10 cellular contexts compared by ENCODE assay signal in the genomic region with DNA sequence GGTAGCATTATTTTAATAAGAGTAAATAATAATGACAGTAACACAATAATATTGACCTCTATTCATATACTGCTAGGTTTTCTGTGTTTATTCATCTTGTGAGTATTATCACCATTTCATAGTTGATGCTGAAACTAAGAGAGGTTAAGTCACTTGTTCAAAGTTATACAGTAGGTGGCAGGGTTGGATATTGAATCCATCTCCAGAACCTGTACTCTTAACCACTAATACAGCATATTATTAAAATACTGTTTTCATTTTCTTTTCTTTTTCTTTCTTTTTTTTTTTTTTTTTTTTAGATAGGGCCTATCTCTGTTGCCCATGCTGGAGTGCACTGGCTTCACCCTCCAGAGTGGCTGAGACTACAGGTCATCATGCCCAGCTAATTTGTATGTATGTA. TPM values are rescaled to one million over a fixed set of nuclear protein-coding genes. Genes with fewer than 3 reads are reported as not detected.
A peak's percentile ranks its signal among the peaks of the same experiment; 100 is the strongest.
DNase-seq lines count a peak whose midpoint lies in the region; ATAC-seq and TF ChIP-seq lines count a peak whose summit lies in the region.
"Had no signal": no experiment of that assay in that cellular context is flagged by ENCODE, and none has a peak within 500 bp of the region (broad histone marks: within the 10 kb centered on the region; RNA-seq: fewer than 3 reads in every experiment).

No MANE protein-coding gene starts in this region.

- H3K27ac ChIP-seq in dorsolateral prefrontal cortex, result no peak overlapping the region
- H3K27ac ChIP-seq: epithelial cell of prostate had no signal

- ATAC-seq in HG03460 (IDR thresholded peaks at IDR 0.05; ENCODE audit: unreplicated experiment), result peak; percentile 66
- ATAC-seq in naive B cell (ENCODE audit: low read depth in 2 of 2), result peak; percentile 43 to 47
- no peak for ATAC-seq in activated CD8-positive, alpha-beta T cell treated with anti-CD3 and anti-CD28 coated beads for 36 hours

- H3K36me3 Mint-ChIP-seq in naive B cell, result no peaks in the 10 kb centered on the region
- H3K36me3 Mint-ChIP-seq in activated CD8-positive, alpha-beta T cell treated with anti-CD3 and anti-CD28 coated beads for 36 hours (ENCODE audit: low read depth), result no peaks in the 10 kb centered on the region

- no peak overlapping the region for H3K4me3 Mint-ChIP-seq in naive B cell
- H3K4me3 Mint-ChIP-seq in activated CD8-positive, alpha-beta T cell treated with anti-CD3 and anti-CD28 coated beads for 36 hours, result no peak overlapping the region

- intact Hi-C loops in activated CD8-positive, alpha-beta T cell treated with anti-CD3 and anti-CD28 coated beads for 36 hours (cut with micrococcal nuclease), result no loop called here
- intact Hi-C loops in dorsolateral prefrontal cortex (cut with DNase I), result no loop called here

- CTCF ChIA-PET in activated CD8-positive, alpha-beta T cell treated with anti-CD3 and anti-CD28 coated beads for 36 hours (lab: Charles Lee), result interaction anchor here (0.8 to 1.9 kb wide), 2 partner anchors 84 to 112 kb away, joined by 3 to 6 read pairs; no protein-coding TSS in a partner anchor

- H3K9me3 Mint-ChIP-seq in naive B cell, result no peaks in the 10 kb centered on the region
- no peaks in the 10 kb centered on the region for H3K9me3 Mint-ChIP-seq in activated CD8-positive, alpha-beta T cell treated with anti-CD3 and anti-CD28 coated beads for 36 hours

- DNase-seq in GM13977 (ENCODE audit: low spot score) (peak; percentile 34), astrocyte of the cerebellum (ENCODE audit: low read depth) (no peak), naive B cell (no peak), dorsolateral prefrontal cortex (no peak)
- DNase-seq in activated CD8-positive, alpha-beta T cell treated with anti-CD3 and anti-CD28 coated beads for 36 hours, result no peak
- no peak for DNase-seq in activated CD4-positive, alpha-beta T cell treated with anti-CD3 and anti-CD28 coated beads, Interleukin-2, amount 50 U/mL, for 48 hours
- DNase-seq: activated CD4-positive, alpha-beta T cell treated with anti-CD3 and anti-CD28 coated beads for 4 hours; NCI-H187 treated with DMSO at 0.1 percent for 48 hours had no signal

- POLR2A ChIA-PET in activated CD8-positive, alpha-beta T cell treated with anti-CD3 and anti-CD28 coated beads for 36 hours (lab: Charles Lee), result no interaction called here

- H3K27me3 Mint-ChIP-seq in naive B cell, result no peaks in the 10 kb centered on the region
- H3K27me3 Mint-ChIP-seq in activated CD8-positive, alpha-beta T cell treated with anti-CD3 and anti-CD28 coated beads for 36 hours, result peaks cover under 1% of the 10 kb centered on the region

- in situ Hi-C loops in GM13977 (cut with MboI; ENCODE audit: low pct_unique_long_range_greater_than_20kb, low sequenced_read_pairs, unreplicated experiment), result no loop called here
- in situ Hi-C loops in astrocyte of the cerebellum (cut with HindIII; ENCODE audit: low sequenced_read_pairs), result no loop called here

- H3K4me3 ChIP-seq in astrocyte of the cerebellum (ENCODE audit: low read depth, low read length) (no peak overlapping the region), dorsolateral prefrontal cortex (no peak overlapping the region)

- no peaks in the 10 kb centered on the region for H3K27me3 ChIP-seq in dorsolateral prefrontal cortex

- TF ChIP-seq CTCF in GM13977 (IDR thresholded peaks at IDR 0.05; ENCODE audit: extremely low read depth, insufficient read depth, missing control alignments) (peak; percentile 39), astrocyte of the cerebellum (IDR thresholded peaks at IDR 0.05; ENCODE audit: low read depth, low read length, missing control alignments) (peak; percentile 5), dorsolateral prefrontal cortex (IDR thresholded peaks at IDR 0.05 in 54 of 56, conservative IDR thresholded peaks at IDR 0.05 in 2 of 56; ENCODE audit: low read depth in 1 of 56, partially characterized antibody in 56 of 56) (peak in 22 of 56 donors; percentile 6 to 55 (median 29))
- TF ChIP-seq CTCF in activated CD8-positive, alpha-beta T cell treated with anti-CD3 and anti-CD28 coated beads for 36 hours (IDR thresholded peaks at IDR 0.05), result no peak

- no peaks in the 10 kb centered on the region for H3K4me1 Mint-ChIP-seq in naive B cell
- H3K4me1 Mint-ChIP-seq in activated CD8-positive, alpha-beta T cell treated with anti-CD3 and anti-CD28 coated beads for 36 hours (ENCODE audit: low read depth), result no peaks in the 10 kb centered on the region

- no peak overlapping the region for H3K27ac Mint-ChIP-seq in naive B cell
- no peak overlapping the region for H3K27ac Mint-ChIP-seq in activated CD8-positive, alpha-beta T cell treated with anti-CD3 and anti-CD28 coated beads for 36 hours

RNA-seq across cellular contexts. Expression of a gene that starts 7.1 kb away (rescaled TPM):
- 10 to 100 TPM; 40.5 to 56.7 (median 45.9) TPM for polyA plus RNA-seq in naive B cell (ENCODE audit: low read depth in 6 of 6)
- total RNA-seq in activated CD8-positive, alpha-beta T cell treated with anti-CD3 and anti-CD28 coated beads for 36 hours, result 10 to 100 TPM; 20.1 to 20.4 TPM
- total RNA-seq in dorsolateral prefrontal cortex, result 10 to 100 TPM; 38.1 to 99.4 (median 57.7) TPM
